In the genomic region with DNA sequence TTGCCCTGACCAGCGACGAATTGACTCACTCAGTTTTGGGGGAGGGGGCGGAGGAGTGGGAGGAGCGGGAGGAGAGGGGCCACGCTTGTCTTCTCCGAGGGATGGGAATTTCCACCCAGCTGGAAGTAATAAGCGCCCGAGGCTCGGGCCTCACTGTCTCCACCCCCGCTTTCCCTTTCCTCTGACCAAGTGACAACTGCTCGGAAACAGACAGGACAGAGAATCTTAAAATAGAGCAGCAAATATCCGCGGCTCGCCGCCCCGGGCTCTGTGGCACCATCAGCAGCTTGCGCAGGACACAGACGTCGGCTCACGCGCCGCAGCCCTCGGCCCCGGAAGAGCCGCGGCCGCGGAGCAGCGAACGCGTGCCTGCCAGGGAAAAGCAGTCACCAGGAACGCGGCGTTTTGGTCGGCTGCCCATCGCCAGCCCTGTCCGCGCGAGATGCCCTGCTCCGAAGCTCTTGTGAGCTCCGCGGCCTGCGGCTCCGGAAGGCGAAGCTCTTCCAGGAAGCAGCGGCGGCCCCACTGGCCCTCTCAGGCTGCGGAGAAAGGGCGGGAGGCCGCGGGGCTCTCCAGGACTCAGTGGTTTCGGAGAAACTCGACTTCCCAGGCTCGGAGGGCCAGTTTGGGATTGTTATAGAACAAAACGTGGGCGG, we compare ENCODE assay signal across 1 cellular context.
TF ChIP-seq lines count a peak whose summit lies in the region.

No MANE protein-coding gene starts in this region.

TF ChIP-seq in HepG2, 621 proteins besides CTCF, POLR2A, EP300 and RAD21 (continued from another document and continues in another):
- TF ChIP-seq, protein P1, sequence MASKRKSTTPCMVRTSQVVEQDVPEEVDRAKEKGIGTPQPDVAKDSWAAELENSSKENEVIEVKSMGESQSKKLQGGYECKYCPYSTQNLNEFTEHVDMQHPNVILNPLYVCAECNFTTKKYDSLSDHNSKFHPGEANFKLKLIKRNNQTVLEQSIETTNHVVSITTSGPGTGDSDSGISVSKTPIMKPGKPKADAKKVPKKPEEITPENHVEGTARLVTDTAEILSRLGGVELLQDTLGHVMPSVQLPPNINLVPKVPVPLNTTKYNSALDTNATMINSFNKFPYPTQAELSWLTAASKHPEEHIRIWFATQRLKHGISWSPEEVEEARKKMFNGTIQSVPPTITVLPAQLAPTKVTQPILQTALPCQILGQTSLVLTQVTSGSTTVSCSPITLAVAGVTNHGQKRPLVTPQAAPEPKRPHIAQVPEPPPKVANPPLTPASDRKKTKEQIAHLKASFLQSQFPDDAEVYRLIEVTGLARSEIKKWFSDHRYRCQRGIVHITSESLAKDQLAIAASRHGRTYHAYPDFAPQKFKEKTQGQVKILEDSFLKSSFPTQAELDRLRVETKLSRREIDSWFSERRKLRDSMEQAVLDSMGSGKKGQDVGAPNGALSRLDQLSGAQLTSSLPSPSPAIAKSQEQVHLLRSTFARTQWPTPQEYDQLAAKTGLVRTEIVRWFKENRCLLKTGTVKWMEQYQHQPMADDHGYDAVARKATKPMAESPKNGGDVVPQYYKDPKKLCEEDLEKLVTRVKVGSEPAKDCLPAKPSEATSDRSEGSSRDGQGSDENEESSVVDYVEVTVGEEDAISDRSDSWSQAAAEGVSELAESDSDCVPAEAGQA (IDR thresholded peaks at IDR 0.05; ENCODE audit: low read depth), result no peak
- TF ChIP-seq, protein P1 (CRISPR knock-in tag; IDR thresholded peaks at IDR 0.05; ENCODE audit: borderline replicate concordance), result no peak
- TF ChIP-seq ARHGAP35 (CRISPR knock-in tag; IDR thresholded peaks at IDR 0.05; ENCODE audit: borderline replicate concordance) (no peak), SALL1 (CRISPR knock-in tag; IDR thresholded peaks at IDR 0.05) (peak; percentile 26; the same call in 1 of the 2 replicates), BHLHE40 (IDR thresholded peaks at IDR 0.05; ENCODE audit: low read length) (0 out of 2 replicates have a peak, but pooled peaks have one; percentile 25), ZNF136 (CRISPR knock-in tag; IDR thresholded peaks at IDR 0.05; ENCODE audit: low read depth) (0 out of 2 replicates have a peak, but pooled peaks have one; percentile 26), SRSF9 (IDR thresholded peaks at IDR 0.05; ENCODE audit: borderline replicate concordance, insufficient read depth, low read depth, low read length, poor library complexity, severe bottlenecking) (no peak), ELF1 (CRISPR knock-in tag; IDR thresholded peaks at IDR 0.05) (0 out of 2 replicates have a peak, but pooled peaks have one; percentile 33), ARID2 (CRISPR knock-in tag; IDR thresholded peaks at IDR 0.05; ENCODE audit: borderline replicate concordance) (no peak), HNRNPLL (IDR thresholded peaks at IDR 0.05; ENCODE audit: low read depth, low read length, poor library complexity, severe bottlenecking) (peak; percentile 79), ZFX (CRISPR knock-in tag; IDR thresholded peaks at IDR 0.05; ENCODE audit: low read depth) (0 out of 2 replicates have a peak, but pooled peaks have one; percentile 31), CENPX (CRISPR knock-in tag; IDR thresholded peaks at IDR 0.05) (no peak), ZNF326 (CRISPR knock-in tag; IDR thresholded peaks at IDR 0.05; ENCODE audit: borderline replicate concordance) (no peak), PHF8 (CRISPR knock-in tag; IDR thresholded peaks at IDR 0.05) (no peak; the same call in 1 of the 2 replicates), ZNF468 (CRISPR knock-in tag; IDR thresholded peaks at IDR 0.05) (no peak), TP53 (CRISPR knock-in tag; conservative IDR thresholded peaks at IDR 0.05) (no peak), RAD51 (IDR thresholded peaks at IDR 0.05; ENCODE audit: borderline replicate concordance) (no peak), ZNF160 (CRISPR knock-in tag; IDR thresholded peaks at IDR 0.05) (no peak), ZNF768 (CRISPR knock-in tag; IDR thresholded peaks at IDR 0.05) (peak; percentile 13; the same call in 1 of the 2 replicates), THYN1 (CRISPR knock-in tag; IDR thresholded peaks at IDR 0.05; ENCODE audit: borderline replicate concordance, low read depth) (no peak), REL (CRISPR knock-in tag; conservative IDR thresholded peaks at IDR 0.05) (no peak), NFIC (IDR thresholded peaks at IDR 0.05; ENCODE audit: low read length) (no peak)
- TF ChIP-seq, protein P2, sequence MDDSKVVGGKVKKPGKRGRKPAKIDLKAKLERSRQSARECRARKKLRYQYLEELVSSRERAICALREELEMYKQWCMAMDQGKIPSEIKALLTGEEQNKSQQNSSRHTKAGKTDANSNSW (CRISPR knock-in tag; IDR thresholded peaks at IDR 0.05; ENCODE audit: borderline replicate concordance), result no peak
- TF ChIP-seq, protein P3, sequence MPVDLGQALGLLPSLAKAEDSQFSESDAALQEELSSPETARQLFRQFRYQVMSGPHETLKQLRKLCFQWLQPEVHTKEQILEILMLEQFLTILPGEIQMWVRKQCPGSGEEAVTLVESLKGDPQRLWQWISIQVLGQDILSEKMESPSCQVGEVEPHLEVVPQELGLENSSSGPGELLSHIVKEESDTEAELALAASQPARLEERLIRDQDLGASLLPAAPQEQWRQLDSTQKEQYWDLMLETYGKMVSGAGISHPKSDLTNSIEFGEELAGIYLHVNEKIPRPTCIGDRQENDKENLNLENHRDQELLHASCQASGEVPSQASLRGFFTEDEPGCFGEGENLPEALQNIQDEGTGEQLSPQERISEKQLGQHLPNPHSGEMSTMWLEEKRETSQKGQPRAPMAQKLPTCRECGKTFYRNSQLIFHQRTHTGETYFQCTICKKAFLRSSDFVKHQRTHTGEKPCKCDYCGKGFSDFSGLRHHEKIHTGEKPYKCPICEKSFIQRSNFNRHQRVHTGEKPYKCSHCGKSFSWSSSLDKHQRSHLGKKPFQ (CRISPR knock-in tag; IDR thresholded peaks at IDR 0.05; ENCODE audit: insufficient replicate concordance), result no peak
- TF ChIP-seq, protein P4, sequence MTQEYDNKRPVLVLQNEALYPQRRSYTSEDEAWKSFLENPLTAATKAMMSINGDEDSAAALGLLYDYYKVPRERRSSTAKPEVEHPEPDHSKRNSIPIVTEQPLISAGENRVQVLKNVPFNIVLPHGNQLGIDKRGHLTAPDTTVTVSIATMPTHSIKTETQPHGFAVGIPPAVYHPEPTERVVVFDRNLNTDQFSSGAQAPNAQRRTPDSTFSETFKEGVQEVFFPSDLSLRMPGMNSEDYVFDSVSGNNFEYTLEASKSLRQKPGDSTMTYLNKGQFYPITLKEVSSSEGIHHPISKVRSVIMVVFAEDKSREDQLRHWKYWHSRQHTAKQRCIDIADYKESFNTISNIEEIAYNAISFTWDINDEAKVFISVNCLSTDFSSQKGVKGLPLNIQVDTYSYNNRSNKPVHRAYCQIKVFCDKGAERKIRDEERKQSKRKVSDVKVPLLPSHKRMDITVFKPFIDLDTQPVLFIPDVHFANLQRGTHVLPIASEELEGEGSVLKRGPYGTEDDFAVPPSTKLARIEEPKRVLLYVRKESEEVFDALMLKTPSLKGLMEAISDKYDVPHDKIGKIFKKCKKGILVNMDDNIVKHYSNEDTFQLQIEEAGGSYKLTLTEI (CRISPR knock-in tag; conservative IDR thresholded peaks at IDR 0.05), result no peak
- TF ChIP-seq, protein P5, sequence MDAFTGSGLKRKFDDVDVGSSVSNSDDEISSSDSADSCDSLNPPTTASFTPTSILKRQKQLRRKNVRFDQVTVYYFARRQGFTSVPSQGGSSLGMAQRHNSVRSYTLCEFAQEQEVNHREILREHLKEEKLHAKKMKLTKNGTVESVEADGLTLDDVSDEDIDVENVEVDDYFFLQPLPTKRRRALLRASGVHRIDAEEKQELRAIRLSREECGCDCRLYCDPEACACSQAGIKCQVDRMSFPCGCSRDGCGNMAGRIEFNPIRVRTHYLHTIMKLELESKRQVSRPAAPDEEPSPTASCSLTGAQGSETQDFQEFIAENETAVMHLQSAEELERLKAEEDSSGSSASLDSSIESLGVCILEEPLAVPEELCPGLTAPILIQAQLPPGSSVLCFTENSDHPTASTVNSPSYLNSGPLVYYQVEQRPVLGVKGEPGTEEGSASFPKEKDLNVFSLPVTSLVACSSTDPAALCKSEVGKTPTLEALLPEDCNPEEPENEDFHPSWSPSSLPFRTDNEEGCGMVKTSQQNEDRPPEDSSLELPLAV (CRISPR knock-in tag; conservative IDR thresholded peaks at IDR 0.05; ENCODE audit: low read depth), result no peak
- TF ChIP-seq, protein P6, sequence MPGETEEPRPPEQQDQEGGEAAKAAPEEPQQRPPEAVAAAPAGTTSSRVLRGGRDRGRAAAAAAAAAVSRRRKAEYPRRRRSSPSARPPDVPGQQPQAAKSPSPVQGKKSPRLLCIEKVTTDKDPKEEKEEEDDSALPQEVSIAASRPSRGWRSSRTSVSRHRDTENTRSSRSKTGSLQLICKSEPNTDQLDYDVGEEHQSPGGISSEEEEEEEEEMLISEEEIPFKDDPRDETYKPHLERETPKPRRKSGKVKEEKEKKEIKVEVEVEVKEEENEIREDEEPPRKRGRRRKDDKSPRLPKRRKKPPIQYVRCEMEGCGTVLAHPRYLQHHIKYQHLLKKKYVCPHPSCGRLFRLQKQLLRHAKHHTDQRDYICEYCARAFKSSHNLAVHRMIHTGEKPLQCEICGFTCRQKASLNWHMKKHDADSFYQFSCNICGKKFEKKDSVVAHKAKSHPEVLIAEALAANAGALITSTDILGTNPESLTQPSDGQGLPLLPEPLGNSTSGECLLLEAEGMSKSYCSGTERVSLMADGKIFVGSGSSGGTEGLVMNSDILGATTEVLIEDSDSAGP (CRISPR knock-in tag; IDR thresholded peaks at IDR 0.05; ENCODE audit: borderline replicate concordance), result peak; percentile 22; the same call in 1 of the 2 replicates
- TF ChIP-seq, protein P7, sequence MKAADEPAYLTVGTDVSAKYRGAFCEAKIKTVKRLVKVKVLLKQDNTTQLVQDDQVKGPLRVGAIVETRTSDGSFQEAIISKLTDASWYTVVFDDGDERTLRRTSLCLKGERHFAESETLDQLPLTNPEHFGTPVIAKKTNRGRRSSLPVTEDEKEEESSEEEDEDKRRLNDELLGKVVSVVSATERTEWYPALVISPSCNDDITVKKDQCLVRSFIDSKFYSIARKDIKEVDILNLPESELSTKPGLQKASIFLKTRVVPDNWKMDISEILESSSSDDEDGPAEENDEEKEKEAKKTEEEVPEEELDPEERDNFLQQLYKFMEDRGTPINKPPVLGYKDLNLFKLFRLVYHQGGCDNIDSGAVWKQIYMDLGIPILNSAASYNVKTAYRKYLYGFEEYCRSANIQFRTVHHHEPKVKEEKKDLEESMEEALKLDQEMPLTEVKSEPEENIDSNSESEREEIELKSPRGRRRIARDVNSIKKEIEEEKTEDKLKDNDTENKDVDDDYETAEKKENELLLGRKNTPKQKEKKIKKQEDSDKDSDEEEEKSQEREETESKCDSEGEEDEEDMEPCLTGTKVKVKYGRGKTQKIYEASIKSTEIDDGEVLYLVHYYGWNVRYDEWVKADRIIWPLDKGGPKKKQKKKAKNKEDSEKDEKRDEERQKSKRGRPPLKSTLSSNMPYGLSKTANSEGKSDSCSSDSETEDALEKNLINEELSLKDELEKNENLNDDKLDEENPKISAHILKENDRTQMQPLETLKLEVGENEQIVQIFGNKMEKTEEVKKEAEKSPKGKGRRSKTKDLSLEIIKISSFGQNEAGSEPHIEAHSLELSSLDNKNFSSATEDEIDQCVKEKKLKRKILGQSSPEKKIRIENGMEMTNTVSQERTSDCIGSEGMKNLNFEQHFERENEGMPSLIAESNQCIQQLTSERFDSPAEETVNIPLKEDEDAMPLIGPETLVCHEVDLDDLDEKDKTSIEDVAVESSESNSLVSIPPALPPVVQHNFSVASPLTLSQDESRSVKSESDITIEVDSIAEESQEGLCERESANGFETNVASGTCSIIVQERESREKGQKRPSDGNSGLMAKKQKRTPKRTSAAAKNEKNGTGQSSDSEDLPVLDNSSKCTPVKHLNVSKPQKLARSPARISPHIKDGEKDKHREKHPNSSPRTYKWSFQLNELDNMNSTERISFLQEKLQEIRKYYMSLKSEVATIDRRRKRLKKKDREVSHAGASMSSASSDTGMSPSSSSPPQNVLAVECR (CRISPR knock-in tag; IDR thresholded peaks at IDR 0.05; ENCODE audit: borderline replicate concordance), result no peak
- TF ChIP-seq, protein P8, sequence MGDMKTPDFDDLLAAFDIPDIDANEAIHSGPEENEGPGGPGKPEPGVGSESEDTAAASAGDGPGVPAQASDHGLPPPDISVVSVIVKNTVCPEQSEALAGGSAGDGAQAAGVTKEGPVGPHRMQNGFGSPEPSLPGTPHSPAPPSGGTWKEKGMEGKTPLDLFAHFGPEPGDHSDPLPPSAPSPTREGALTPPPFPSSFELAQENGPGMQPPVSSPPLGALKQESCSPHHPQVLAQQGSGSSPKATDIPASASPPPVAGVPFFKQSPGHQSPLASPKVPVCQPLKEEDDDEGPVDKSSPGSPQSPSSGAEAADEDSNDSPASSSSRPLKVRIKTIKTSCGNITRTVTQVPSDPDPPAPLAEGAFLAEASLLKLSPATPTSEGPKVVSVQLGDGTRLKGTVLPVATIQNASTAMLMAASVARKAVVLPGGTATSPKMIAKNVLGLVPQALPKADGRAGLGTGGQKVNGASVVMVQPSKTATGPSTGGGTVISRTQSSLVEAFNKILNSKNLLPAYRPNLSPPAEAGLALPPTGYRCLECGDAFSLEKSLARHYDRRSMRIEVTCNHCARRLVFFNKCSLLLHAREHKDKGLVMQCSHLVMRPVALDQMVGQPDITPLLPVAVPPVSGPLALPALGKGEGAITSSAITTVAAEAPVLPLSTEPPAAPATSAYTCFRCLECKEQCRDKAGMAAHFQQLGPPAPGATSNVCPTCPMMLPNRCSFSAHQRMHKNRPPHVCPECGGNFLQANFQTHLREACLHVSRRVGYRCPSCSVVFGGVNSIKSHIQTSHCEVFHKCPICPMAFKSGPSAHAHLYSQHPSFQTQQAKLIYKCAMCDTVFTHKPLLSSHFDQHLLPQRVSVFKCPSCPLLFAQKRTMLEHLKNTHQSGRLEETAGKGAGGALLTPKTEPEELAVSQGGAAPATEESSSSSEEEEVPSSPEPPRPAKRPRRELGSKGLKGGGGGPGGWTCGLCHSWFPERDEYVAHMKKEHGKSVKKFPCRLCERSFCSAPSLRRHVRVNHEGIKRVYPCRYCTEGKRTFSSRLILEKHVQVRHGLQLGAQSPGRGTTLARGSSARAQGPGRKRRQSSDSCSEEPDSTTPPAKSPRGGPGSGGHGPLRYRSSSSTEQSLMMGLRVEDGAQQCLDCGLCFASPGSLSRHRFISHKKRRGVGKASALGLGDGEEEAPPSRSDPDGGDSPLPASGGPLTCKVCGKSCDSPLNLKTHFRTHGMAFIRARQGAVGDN (CRISPR knock-in tag; IDR thresholded peaks at IDR 0.05), result peak; percentile 66
- TF ChIP-seq, protein P9, sequence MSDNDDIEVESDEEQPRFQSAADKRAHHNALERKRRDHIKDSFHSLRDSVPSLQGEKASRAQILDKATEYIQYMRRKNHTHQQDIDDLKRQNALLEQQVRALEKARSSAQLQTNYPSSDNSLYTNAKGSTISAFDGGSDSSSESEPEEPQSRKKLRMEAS (IDR thresholded peaks at IDR 0.05), result peak; percentile 43; the same call in 1 of the 2 replicates
